Comparison of ENCODE assay signal across 20 cellular contexts in genomic region chr5:37198842-37199241, GRCh38. TPM values are rescaled to one million over a fixed set of nuclear protein-coding genes. Genes with fewer than 3 reads are reported as not detected.
DNase-seq lines count a peak whose midpoint lies in the region; ATAC-seq, FAIRE-seq and TF ChIP-seq lines count a peak whose summit lies in the region.
"Had no signal": no experiment of that assay in that cellular context is flagged by ENCODE, and none has a peak within 500 bp of the region (broad histone marks: within the 10 kb centered on the region; RNA-seq: fewer than 3 reads in every experiment).

No MANE protein-coding gene starts in this region.

- no peaks in the 10 kb centered on the region for H4K20me1 ChIP-seq in osteoblast (ENCODE audit: insufficient read depth, low read length)

- H3K36me3 ChIP-seq in osteoblast (ENCODE audit: insufficient read depth, low read length) (peaks cover 23% of the 10 kb centered on the region), ovary (no peaks in the 10 kb centered on the region)
- H3K36me3 ChIP-seq: uterus had no signal

- no peak for DNase-seq in activated T-cell treated with anti-CD3 and anti-CD28 coated beads, Interleukin-2, amount 50 U/mL, for 72 hours
- no peak for DNase-seq in activated T-cell treated with anti-CD3 and anti-CD28 coated beads, Interleukin-2, amount 50 U/mL, for 24 hours
- DNase-seq in H54 (ENCODE audit: insufficient read length, low spot score): no peak
- DNase-seq in cardiac fibroblast (ENCODE audit: low read depth in 2 of 2): peak; percentile 59 to 66
- DNase-seq in osteoblast (ENCODE audit: insufficient read length, low spot score, missing footprints): no peak
- no peak for DNase-seq in ovary
- DNase-seq: activated T-cell treated with anti-CD3 and anti-CD28 coated beads for 4 hours; cortex of kidney; H7; naive B cell; NCI-H146; NCI-H510A treated with DMSO at 0.1 percent for 48 hours; PC-3; stimulated activated CD4-positive, alpha-beta T cell treated with anti-CD3 and anti-CD28 coated beads, Interleukin-4, amount 100 ng/mL, for 4 hours; uterus had no signal

- H3K36me3 Mint-ChIP-seq in activated T-cell treated with anti-CD3 and anti-CD28 coated beads, Interleukin-2, amount 50 U/mL, for 72 hours (ENCODE audit: insufficient read depth in 2 of 2): peaks cover 0 to 2% of the 10 kb centered on the region in 2 donors
- H3K36me3 Mint-ChIP-seq in activated T-cell treated with anti-CD3 and anti-CD28 coated beads, Interleukin-2, amount 50 U/mL, for 24 hours (ENCODE audit: low read depth): peaks cover 21% of the 10 kb centered on the region
- H3K36me3 Mint-ChIP-seq: WTC11 had no signal

- peaks cover 19% of the 10 kb centered on the region for H3K4me1 Mint-ChIP-seq in activated T-cell treated with anti-CD3 and anti-CD28 coated beads, Interleukin-2, amount 50 U/mL, for 72 hours (ENCODE audit: low read depth)
- H3K4me1 Mint-ChIP-seq in activated T-cell treated with anti-CD3 and anti-CD28 coated beads, Interleukin-2, amount 50 U/mL, for 24 hours (ENCODE audit: low read depth): peaks cover 25% of the 10 kb centered on the region
- H3K4me1 Mint-ChIP-seq: WTC11 had no signal

- H3K79me2 ChIP-seq in osteoblast (ENCODE audit: insufficient read depth, low read length): no peaks in the 10 kb centered on the region

- peak overlapping the region; percentile 46 for H3K27ac Mint-ChIP-seq in activated T-cell treated with anti-CD3 and anti-CD28 coated beads, Interleukin-2, amount 50 U/mL, for 72 hours
- no peak overlapping the region for H3K27ac Mint-ChIP-seq in activated T-cell treated with anti-CD3 and anti-CD28 coated beads, Interleukin-2, amount 50 U/mL, for 24 hours
- H3K27ac Mint-ChIP-seq: WTC11 had no signal

- H3K9me3 ChIP-seq in osteoblast (ENCODE audit: low read depth, low read length) (no peaks in the 10 kb centered on the region), ovary (no peaks in the 10 kb centered on the region)
- H3K9me3 ChIP-seq: uterus had no signal

- H3K27ac ChIP-seq in osteoblast (ENCODE audit: low read depth, low read length) (peak overlapping the region; percentile 78), ovary (no peak overlapping the region)
- H3K27ac ChIP-seq: uterus had no signal

- TF ChIP-seq POLR2A in H54 (IDR thresholded peaks at IDR 0.05; ENCODE audit: low read depth, low read length) (no peak), ovary (IDR thresholded peaks at IDR 0.05) (no peak)

- no peaks in the 10 kb centered on the region for H3K9me3 Mint-ChIP-seq in activated T-cell treated with anti-CD3 and anti-CD28 coated beads, Interleukin-2, amount 50 U/mL, for 72 hours
- no peaks in the 10 kb centered on the region for H3K9me3 Mint-ChIP-seq in activated T-cell treated with anti-CD3 and anti-CD28 coated beads, Interleukin-2, amount 50 U/mL, for 24 hours
- H3K9me3 Mint-ChIP-seq: naive B cell, WTC11 had no signal

- no peak for TF ChIP-seq EP300 in ovary (IDR thresholded peaks at IDR 0.05)

- intact Hi-C loops in ovary (cut with DNase I): no loop called here

- no peak overlapping the region for H3K4me3 ChIP-seq in cardiac fibroblast (replicated peaks in 1 of 2; ENCODE audit: low read depth in 2 of 2, low read length in 2 of 2)
- H3K4me3 ChIP-seq in osteoblast (ENCODE audit: insufficient read depth, low read length): no peak overlapping the region
- H3K4me3 ChIP-seq in ovary: no peak overlapping the region
- H3K4me3 ChIP-seq: uterus had no signal

- FAIRE-seq in H54 (lab: Jason Lieb, UNC): peak; percentile 15
- FAIRE-seq: HepG2 had no signal

- H3K27me3 Mint-ChIP-seq in activated T-cell treated with anti-CD3 and anti-CD28 coated beads, Interleukin-2, amount 50 U/mL, for 72 hours (ENCODE audit: low read depth): no peaks in the 10 kb centered on the region
- no peaks in the 10 kb centered on the region for H3K27me3 Mint-ChIP-seq in activated T-cell treated with anti-CD3 and anti-CD28 coated beads, Interleukin-2, amount 50 U/mL, for 24 hours
- H3K27me3 Mint-ChIP-seq: naive B cell had no signal

- H2AFZ ChIP-seq in osteoblast (ENCODE audit: low read length): no peak overlapping the region

- no peak for TF ChIP-seq CTCF in cardiac fibroblast (IDR thresholded peaks at IDR 0.05; ENCODE audit: low read depth, low read length)
- TF ChIP-seq CTCF in osteoblast (IDR thresholded peaks at IDR 0.05; ENCODE audit: extremely low read depth, low read depth, low read length): no peak
- no peak for TF ChIP-seq CTCF in ovary (IDR thresholded peaks at IDR 0.05)

- ATAC-seq in activated T-cell treated with anti-CD3 and anti-CD28 coated beads, Interleukin-2, amount 50 U/mL, for 72 hours (replicated peaks in 1 of 2): no peak
- ATAC-seq in GM19455 (IDR thresholded peaks at IDR 0.05; ENCODE audit: unreplicated experiment): no peak
- no peak for ATAC-seq in HG03457 (IDR thresholded peaks at IDR 0.05; ENCODE audit: unreplicated experiment)
- ATAC-seq: esophagus mucosa, HepG2, PC-3, WTC11 had no signal

- no peaks in the 10 kb centered on the region for H3K27me3 ChIP-seq in osteoblast (ENCODE audit: insufficient read depth, low read length)
- no peaks in the 10 kb centered on the region for H3K27me3 ChIP-seq in ovary
- H3K27me3 ChIP-seq: uterus had no signal

- no peak overlapping the region for H3K4me2 ChIP-seq in osteoblast (ENCODE audit: insufficient read depth, low read length)

- H3K4me1 ChIP-seq in osteoblast (ENCODE audit: insufficient read depth, low read length): peaks cover 11% of the 10 kb centered on the region
- H3K4me1 ChIP-seq in ovary (ENCODE audit: insufficient read depth): no peaks in the 10 kb centered on the region
- H3K4me1 ChIP-seq: uterus had no signal

- WGBS in ovary, 3 donors: 85 to 91% (median 87%) methylated on average over 2 of the region's 2 CpGs

- no peak overlapping the region for H3K4me3 Mint-ChIP-seq in activated T-cell treated with anti-CD3 and anti-CD28 coated beads, Interleukin-2, amount 50 U/mL, for 72 hours
- H3K4me3 Mint-ChIP-seq in activated T-cell treated with anti-CD3 and anti-CD28 coated beads, Interleukin-2, amount 50 U/mL, for 24 hours: no peak overlapping the region
- H3K4me3 Mint-ChIP-seq: WTC11 had no signal

RNA-seq across cellular contexts. Expression of gene CPLANE1, which starts 50.3 kb away (rescaled TPM):
- total RNA-seq in activated T-cell treated with anti-CD3 and anti-CD28 coated beads, Interleukin-2, amount 50 U/mL, for 72 hours: 1 to 10 TPM; 5.9 to 9.0 TPM
- total RNA-seq in osteoblast (52.1 and 54.2 TPM in 2 replicates), ovary (10 to 100 TPM; 18.9 to 39.2 (median 23.7) TPM)
- polyA plus RNA-seq in ovary: 10 to 100 TPM in 1 of 2 donors, 1 to 10 TPM in 1; 5.4 to 10.8 TPM

Comparison
In these comparisons a context has a peak if more than half of its experiments do, and no peak if none do; other contexts are left out.
1. DNase-seq: peak in cardiac fibroblast (2 of 2); none in activated T-cell treated with anti-CD3 and anti-CD28 coated beads, Interleukin-2, amount 50 U/mL, for 72 hours (0 of 2), activated T-cell treated with anti-CD3 and anti-CD28 coated beads, Interleukin-2, amount 50 U/mL, for 24 hours (single experiment), H54 (single experiment), osteoblast (single experiment) and ovary (0 of 5).